1 cellular context compared by ENCODE assay signal in genomic region chr16:84647830-84648594, GRCh38.
TF ChIP-seq lines count a peak whose summit lies in the region.

Gene KLHL36, plus strand, starts transcription at chr16:84648511. Its CDS starts 2,357 bp downstream, at chr16:84650868.

TF ChIP-seq in HepG2, 621 proteins besides CTCF, POLR2A, EP300 and RAD21 (continued from another document and continues in another):
- TF ChIP-seq SNAPC4 (CRISPR knock-in tag; IDR thresholded peaks at IDR 0.05) (no peak), GABPB1 (CRISPR knock-in tag; IDR thresholded peaks at IDR 0.05) (peak; percentile 77), HMGXB4 (CRISPR knock-in tag; IDR thresholded peaks at IDR 0.05; ENCODE audit: borderline replicate concordance in 1 of 2, low read depth in 1 of 2) (peak in 1 of 2 experiments; percentile 70; a peak in 2 of 4 replicates), SP1 (IDR thresholded peaks at IDR 0.05) (no peak), SP1 (CRISPR knock-in tag; IDR thresholded peaks at IDR 0.05) (peak; percentile 58; the same call in 1 of the 2 replicates), KDM2A (CRISPR knock-in tag; IDR thresholded peaks at IDR 0.05; ENCODE audit: borderline replicate concordance, low read depth) (peak; percentile 64), POGZ (CRISPR knock-in tag; IDR thresholded peaks at IDR 0.05) (peak; percentile 28; the same call in 1 of the 2 replicates), ZNF616 (CRISPR knock-in tag; IDR thresholded peaks at IDR 0.05; ENCODE audit: low read depth) (peak; percentile 68; the same call in 1 of the 2 replicates), ELF3 (CRISPR knock-in tag; IDR thresholded peaks at IDR 0.05) (no peak; the same call in 1 of the 2 replicates), RBAK (CRISPR knock-in tag; IDR thresholded peaks at IDR 0.05) (no peak), ZNF891 (CRISPR knock-in tag; IDR thresholded peaks at IDR 0.05) (peak; percentile 87), ZNF773 (CRISPR knock-in tag; IDR thresholded peaks at IDR 0.05; ENCODE audit: borderline replicate concordance) (0 out of 2 replicates have a peak, but pooled peaks have one; percentile 15), ZNF430 (CRISPR knock-in tag; IDR thresholded peaks at IDR 0.05) (peak; percentile 44), NKX3-1 (CRISPR knock-in tag; IDR thresholded peaks at IDR 0.05) (peak; percentile 79; the same call in 1 of the 2 replicates), NFAT5 (CRISPR knock-in tag; IDR thresholded peaks at IDR 0.05) (peak; percentile 91), ZNF446 (CRISPR knock-in tag; IDR thresholded peaks at IDR 0.05) (peak; percentile 82; the same call in 1 of the 2 replicates), ZNF737 (CRISPR knock-in tag; IDR thresholded peaks at IDR 0.05; ENCODE audit: borderline replicate concordance) (no peak), ZIK1 (CRISPR knock-in tag; IDR thresholded peaks at IDR 0.05; ENCODE audit: borderline replicate concordance, low read depth) (peak; percentile 39; the same call in 1 of the 2 replicates), ZGPAT (CRISPR knock-in tag; IDR thresholded peaks at IDR 0.05) (peak; percentile 67), ZNF768 (CRISPR knock-in tag; IDR thresholded peaks at IDR 0.05) (peak; percentile 85; the same call in 1 of the 2 replicates), PTBP1 (IDR thresholded peaks at IDR 0.05; ENCODE audit: low read depth, low read length, poor library complexity, severe bottlenecking) (no peak), ZNF280B (CRISPR knock-in tag; IDR thresholded peaks at IDR 0.05; ENCODE audit: borderline replicate concordance) (peak; percentile 97), LCORL (IDR thresholded peaks at IDR 0.05) (no peak), LCORL (CRISPR knock-in tag; IDR thresholded peaks at IDR 0.05) (peak; percentile 57; the same call in 1 of the 2 replicates), ZNF3 (CRISPR knock-in tag; IDR thresholded peaks at IDR 0.05) (no peak), HOXA9 (CRISPR knock-in tag; IDR thresholded peaks at IDR 0.05; ENCODE audit: borderline replicate concordance) (no peak), MAZ (IDR thresholded peaks at IDR 0.05; ENCODE audit: borderline replicate concordance, low read depth, low read length) (peak; percentile 41; the same call in 1 of the 2 replicates), MAZ (CRISPR knock-in tag; IDR thresholded peaks at IDR 0.05; ENCODE audit: low read depth) (peak; percentile 68)
- TF ChIP-seq, protein P1, sequence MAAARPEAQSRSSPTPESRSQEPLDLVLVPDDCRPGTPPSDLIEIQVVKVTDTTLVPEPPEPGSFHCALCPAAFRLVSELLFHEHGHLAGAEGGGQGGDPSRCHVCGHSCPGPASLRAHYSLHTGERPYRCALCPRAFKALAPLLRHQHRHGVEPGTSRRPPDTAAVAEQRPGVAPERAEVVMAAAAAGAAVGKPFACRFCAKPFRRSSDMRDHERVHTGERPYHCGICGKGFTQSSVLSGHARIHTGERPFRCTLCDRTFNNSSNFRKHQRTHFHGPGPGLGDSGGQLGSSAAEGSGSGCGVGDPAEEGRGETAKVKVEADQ (CRISPR knock-in tag; IDR thresholded peaks at IDR 0.05; ENCODE audit: borderline replicate concordance), result peak; percentile 46; the same call in 1 of the 2 replicates
- TF ChIP-seq, protein P2, sequence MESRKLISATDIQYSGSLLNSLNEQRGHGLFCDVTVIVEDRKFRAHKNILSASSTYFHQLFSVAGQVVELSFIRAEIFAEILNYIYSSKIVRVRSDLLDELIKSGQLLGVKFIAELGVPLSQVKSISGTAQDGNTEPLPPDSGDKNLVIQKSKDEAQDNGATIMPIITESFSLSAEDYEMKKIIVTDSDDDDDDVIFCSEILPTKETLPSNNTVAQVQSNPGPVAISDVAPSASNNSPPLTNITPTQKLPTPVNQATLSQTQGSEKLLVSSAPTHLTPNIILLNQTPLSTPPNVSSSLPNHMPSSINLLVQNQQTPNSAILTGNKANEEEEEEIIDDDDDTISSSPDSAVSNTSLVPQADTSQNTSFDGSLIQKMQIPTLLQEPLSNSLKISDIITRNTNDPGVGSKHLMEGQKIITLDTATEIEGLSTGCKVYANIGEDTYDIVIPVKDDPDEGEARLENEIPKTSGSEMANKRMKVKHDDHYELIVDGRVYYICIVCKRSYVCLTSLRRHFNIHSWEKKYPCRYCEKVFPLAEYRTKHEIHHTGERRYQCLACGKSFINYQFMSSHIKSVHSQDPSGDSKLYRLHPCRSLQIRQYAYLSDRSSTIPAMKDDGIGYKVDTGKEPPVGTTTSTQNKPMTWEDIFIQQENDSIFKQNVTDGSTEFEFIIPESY (CRISPR knock-in tag; IDR thresholded peaks at IDR 0.05), result 0 out of 2 replicates have a peak, but pooled peaks have one; percentile 30
- TF ChIP-seq, protein P3, sequence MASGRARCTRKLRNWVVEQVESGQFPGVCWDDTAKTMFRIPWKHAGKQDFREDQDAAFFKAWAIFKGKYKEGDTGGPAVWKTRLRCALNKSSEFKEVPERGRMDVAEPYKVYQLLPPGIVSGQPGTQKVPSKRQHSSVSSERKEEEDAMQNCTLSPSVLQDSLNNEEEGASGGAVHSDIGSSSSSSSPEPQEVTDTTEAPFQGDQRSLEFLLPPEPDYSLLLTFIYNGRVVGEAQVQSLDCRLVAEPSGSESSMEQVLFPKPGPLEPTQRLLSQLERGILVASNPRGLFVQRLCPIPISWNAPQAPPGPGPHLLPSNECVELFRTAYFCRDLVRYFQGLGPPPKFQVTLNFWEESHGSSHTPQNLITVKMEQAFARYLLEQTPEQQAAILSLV (CRISPR knock-in tag; IDR thresholded peaks at IDR 0.05; ENCODE audit: borderline replicate concordance), result peak; percentile 91; the same call in 1 of the 2 replicates
- TF ChIP-seq, protein P4, sequence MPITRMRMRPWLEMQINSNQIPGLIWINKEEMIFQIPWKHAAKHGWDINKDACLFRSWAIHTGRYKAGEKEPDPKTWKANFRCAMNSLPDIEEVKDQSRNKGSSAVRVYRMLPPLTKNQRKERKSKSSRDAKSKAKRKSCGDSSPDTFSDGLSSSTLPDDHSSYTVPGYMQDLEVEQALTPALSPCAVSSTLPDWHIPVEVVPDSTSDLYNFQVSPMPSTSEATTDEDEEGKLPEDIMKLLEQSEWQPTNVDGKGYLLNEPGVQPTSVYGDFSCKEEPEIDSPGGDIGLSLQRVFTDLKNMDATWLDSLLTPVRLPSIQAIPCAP (CRISPR knock-in tag; IDR thresholded peaks at IDR 0.05; ENCODE audit: low read depth), result 0 out of 2 replicates have a peak, but pooled peaks have one; percentile 88
